8 cellular contexts compared by ENCODE assay signal in the genomic region with DNA sequence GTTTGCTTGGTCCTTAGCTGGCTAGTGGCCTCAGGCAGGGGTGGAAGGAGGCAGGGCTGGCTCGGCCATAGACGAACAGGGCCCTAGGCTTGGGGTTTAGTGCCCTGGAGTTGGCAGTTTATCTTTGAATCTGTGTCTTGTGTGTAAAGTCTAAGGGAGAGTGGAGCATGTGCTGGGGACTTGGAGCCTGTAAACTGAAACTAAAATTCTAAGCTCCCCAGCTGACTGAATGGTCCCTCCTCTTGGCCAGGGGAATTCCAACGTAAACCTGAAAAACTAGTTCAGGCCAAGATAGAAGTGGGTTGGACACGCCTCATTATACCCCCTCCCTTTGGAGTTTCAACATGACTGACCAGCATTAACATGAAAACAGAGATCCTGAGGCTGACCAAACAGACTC. TPM values are rescaled to one million over a fixed set of nuclear protein-coding genes. Genes with fewer than 3 reads are reported as not detected.
DNase-seq lines count a peak whose midpoint lies in the region; ATAC-seq and TF ChIP-seq lines count a peak whose summit lies in the region.

No MANE protein-coding gene starts in this region.

- H3K4me3 Mint-ChIP-seq in endodermal cell: peak overlapping the region; percentile 30

- H3K4me3 ChIP-seq in endodermal cell (ENCODE audit: low read length) (no peak overlapping the region), rectal smooth muscle tissue (ENCODE audit: low read length) (no peak overlapping the region)

- peaks cover 14% of the 10 kb centered on the region for H3K9me3 Mint-ChIP-seq in endodermal cell

- H3K36me3 ChIP-seq in endodermal cell (ENCODE audit: control insufficient read depth, insufficient read depth, low read length) (no peaks in the 10 kb centered on the region), rectal smooth muscle tissue (ENCODE audit: control insufficient read depth, insufficient read depth, low read length) (no peaks in the 10 kb centered on the region)

- ATAC-seq in GM19467 (IDR thresholded peaks at IDR 0.05; ENCODE audit: unreplicated experiment) (peak; percentile 57), HG03520 (IDR thresholded peaks at IDR 0.05; ENCODE audit: unreplicated experiment) (peak; percentile 85), left lobe of liver (no peak)

- H3K27me3 ChIP-seq in endodermal cell (ENCODE audit: control insufficient read depth, insufficient read depth, low read length, poor library complexity, severe bottlenecking) (no peaks in the 10 kb centered on the region), rectal smooth muscle tissue (ENCODE audit: control insufficient read depth, insufficient read depth, low read length) (no peaks in the 10 kb centered on the region)

- TF ChIP-seq CTCF in endodermal cell (conservative IDR thresholded peaks at IDR 0.05): no peak

- peaks cover 3% of the 10 kb centered on the region for H3K9me3 ChIP-seq in endodermal cell (ENCODE audit: control insufficient read depth, low read length)

- no peaks in the 10 kb centered on the region for H3K36me3 Mint-ChIP-seq in endodermal cell (ENCODE audit: low read depth)

- H3K4me1 Mint-ChIP-seq in endodermal cell: peaks cover 11% of the 10 kb centered on the region

- H3K4me1 ChIP-seq in endodermal cell (ENCODE audit: control insufficient read depth, insufficient read depth, low read length) (no peaks in the 10 kb centered on the region), rectal smooth muscle tissue (ENCODE audit: control insufficient read depth, insufficient read depth, low read length) (peaks cover 8% of the 10 kb centered on the region)

- DNase-seq in COLO668 (lab: John Stamatoyannopoulos, UW; ENCODE audit: unreplicated experiment) (peak; percentile 7), endodermal cell (peak; percentile 81), left lobe of liver (ENCODE audit: low spot score) (no peak), NCI-H1105 treated with DMSO at 0.1 percent for 48 hours (lab: John Stamatoyannopoulos, UW) (no peak)
- DNase-seq in activated naive CD4-positive, alpha-beta T cell treated with Interleukin-2 at 50 U/mL for 16 hours: no peak

- WGBS in endodermal cell (ENCODE audit: insufficient coverage in 1 of 2, insufficient read length in 1 of 2), 2 experiments: 41 to 87% methylated on average over 2 to 4 of the region's 4 CpGs

- H3K27ac ChIP-seq in endodermal cell (ENCODE audit: low read depth, low read length): no peak overlapping the region
- peak overlapping the region; percentile 60 for H3K27ac ChIP-seq in rectal smooth muscle tissue (ENCODE audit: low read depth, low read length)

- no peak overlapping the region for H3K9ac ChIP-seq in endodermal cell (ENCODE audit: extremely low read depth, low read length, poor library complexity, severe bottlenecking)
- H3K9ac ChIP-seq in rectal smooth muscle tissue (ENCODE audit: low read length): no peak overlapping the region

- H3K27ac Mint-ChIP-seq in endodermal cell: peak overlapping the region; percentile 90

- no peaks in the 10 kb centered on the region for H3K27me3 Mint-ChIP-seq in endodermal cell (ENCODE audit: insufficient read depth)

RNA-seq across cellular contexts. Expression of a gene that starts 46.1 kb away (rescaled TPM):
- 1 to 10 TPM; 3.7 to 8.1 TPM for total RNA-seq in endodermal cell
- polyA plus RNA-seq in endodermal cell (2013, experiment 1 of 2): 0.82 TPM
- 1.2 TPM for polyA plus RNA-seq in endodermal cell (2013, experiment 2 of 2)
- total RNA-seq in left lobe of liver: not detected

RNA-seq across cellular contexts. Expression of a gene that starts 58.4 kb away (rescaled TPM):
- total RNA-seq in endodermal cell (10 to 100 TPM; 23.9 to 33.6 TPM), left lobe of liver (0.45 TPM)
- 6.2 TPM for polyA plus RNA-seq in endodermal cell (2013, experiment 1 of 2)
- 7.2 TPM for polyA plus RNA-seq in endodermal cell (2013, experiment 2 of 2)

Comparison
In these comparisons a context has a peak if more than half of its experiments do, and no peak if none do; other contexts are left out.
1. DNase-seq: peak in COLO668 (single experiment) and endodermal cell (single experiment); none in activated naive CD4-positive, alpha-beta T cell treated with Interleukin-2 at 50 U/mL for 16 hours (single experiment), left lobe of liver (single experiment) and NCI-H1105 treated with DMSO at 0.1 percent for 48 hours (single experiment).
2. RNA of a gene that starts 58.4 kb away (total RNA-seq): 23.9 to 33.6 TPM in endodermal cell; 0.45 TPM in left lobe of liver (single experiment); every median in the first group is over 10 times any median in the second.